In the genomic region with DNA sequence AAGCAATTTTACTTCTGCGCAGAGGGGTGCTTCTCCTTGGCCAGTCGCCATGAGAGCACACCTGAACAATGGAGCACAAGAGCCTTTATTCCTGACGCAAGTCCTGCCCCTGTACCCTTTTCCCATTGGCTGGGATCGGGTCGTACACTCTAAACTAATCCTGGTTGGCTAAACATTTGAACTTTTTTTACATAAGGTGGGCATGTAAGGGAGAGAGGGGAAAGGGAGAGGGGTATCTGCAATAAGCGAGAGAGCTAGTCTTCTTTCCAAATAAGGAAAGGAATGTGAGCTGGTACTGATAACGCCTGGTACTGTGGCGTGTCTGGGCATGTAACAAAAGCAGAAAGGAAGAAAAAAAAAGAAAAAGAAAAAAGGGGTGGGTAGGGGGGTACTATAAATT, we compare ENCODE assay signal across 1 cellular context.
A peak's percentile ranks its signal among the peaks of the same experiment; 100 is the strongest.
TF ChIP-seq lines count a peak whose summit lies in the region.

No MANE protein-coding gene starts in this region.

TF ChIP-seq in H1, 55 proteins besides CTCF, POLR2A, EP300 and RAD21:
- TF ChIP-seq TBP (IDR thresholded peaks at IDR 0.05; ENCODE audit: low read depth, low read length) (peak; percentile 72), SRF (IDR thresholded peaks at IDR 0.05; ENCODE audit: low read depth, low read length) (peak; percentile 94), CTBP2 (IDR thresholded peaks at IDR 0.05; ENCODE audit: borderline replicate concordance, insufficient read depth, insufficient read length, low read length) (no peak), TEAD4 (IDR thresholded peaks at IDR 0.05; ENCODE audit: low read depth, low read length) (0 out of 2 replicates have a peak, but pooled peaks have one; percentile 20), SP1 (IDR thresholded peaks at IDR 0.05; ENCODE audit: low read depth, low read length) (0 out of 2 replicates have a peak, but pooled peaks have one; percentile 46), TAF7 (optimal IDR thresholded peaks at IDR 0.05; ENCODE audit: borderline replicate concordance, low read depth, low read length) (no peak), TAF1 (IDR thresholded peaks at IDR 0.05; ENCODE audit: low read depth, low read length) (peak; percentile 54; the same call in 1 of the 2 replicates), POLR2AphosphoS5 (IDR thresholded peaks at IDR 0.05; ENCODE audit: low read depth, low read length) (peak; percentile 46; the same call in 1 of the 2 replicates), CHD1 (IDR thresholded peaks at IDR 0.05; ENCODE audit: low read depth, low read length) (no peak), HDAC6 (IDR thresholded peaks at IDR 0.05; ENCODE audit: low read depth, low read length) (no peak)
